ENCODE assay signal across 26 cellular contexts in genomic region chr2:120747281-120747680, GRCh38. TPM values are rescaled to one million over a fixed set of nuclear protein-coding genes. Genes with fewer than 3 reads are reported as not detected.
"Had no signal": no experiment of that assay in that cellular context is flagged by ENCODE, and none has a peak within 500 bp of the region (broad histone marks: within the 10 kb centered on the region; RNA-seq: fewer than 3 reads in every experiment).

No MANE protein-coding gene starts in this region.

- H3K27ac Mint-ChIP-seq: activated CD8-positive, alpha-beta T cell treated with anti-CD3 and anti-CD28 coated beads, Interleukin-2, amount 10 ng/mL, durations not matched to agents 7 days and 5 days; activated naive CD4-positive, alpha-beta T cell treated with anti-CD3 and anti-CD28 coated beads for 36 hours; dendritic cell treated with granulocyte-macrophage colony-stimulating factor and Interleukin-4, amounts not matched to agents 40 ng/mL and 50 ng/mL, for 4 days; stimulated activated naive B cell treated with anti-CD40 and anti-IgM and Interleukin-4, amounts not matched to agents 10 μg/mL and 1 μg/mL and 100 μg/mL, for 72 hours; T-cell; T-helper 2 cell treated with Interferon-gamma antibody and Interleukin-4, amounts not matched to agents 5 μg/mL and 100 μg/mL, for 36 hours had no signal

- H3K4me3 ChIP-seq: cardiac muscle cell, hepatocyte, right lobe of liver, tibial artery had no signal

- DNase-seq: activated CD4-positive, alpha-beta T cell treated with anti-CD3 and anti-CD28 coated beads, Interleukin-2, amount 50 U/mL, for 1 hour; activated CD4-positive, CD25-positive, alpha-beta regulatory T cell treated with anti-CD3 and anti-CD28 coated beads, Interleukin-2, amount 50 U/mL, for 72 hours; activated CD8-positive, alpha-beta T cell treated with anti-CD3 and anti-CD28 coated beads, Interleukin-2, amount 10 ng/mL, durations not matched to agents 7 days and 5 days; activated effector memory CD4-positive, alpha-beta T cell treated with Interleukin-2 at 50 U/mL for 16 hours; activated naive CD4-positive, alpha-beta T cell treated with anti-CD3 and anti-CD28 coated beads for 36 hours; activated T-cell treated with anti-CD3 and anti-CD28 coated beads, Interleukin-2, amount 50 U/mL, for 48 hours; amygdala; effector CD8-positive, alpha-beta T cell; foreskin melanocyte; glutamatergic neuron; left ventricle myocardium superior; right lobe of liver; small intestine; stimulated activated CD4-positive, alpha-beta T cell treated with anti-CD3 and anti-CD28 coated beads, Interleukin-15, amount 100 ng/mL, for 24 hours; stimulated activated naive B cell treated with anti-CD40 and anti-IgM and Interleukin-4, amounts not matched to agents 10 μg/mL and 1 μg/mL and 100 μg/mL, for 72 hours had no signal

- H3K36me3 Mint-ChIP-seq: stimulated activated naive B cell treated with anti-CD40 and anti-IgM and Interleukin-4, amounts not matched to agents 10 μg/mL and 1 μg/mL and 100 μg/mL, for 72 hours; T-cell had no signal

- H3K9ac ChIP-seq: parathyroid adenoma had no signal

- H3K4me2 ChIP-seq: hepatocyte had no signal

- H3K9me3 ChIP-seq: neutrophil, right lobe of liver, tibial artery had no signal

- H3K27ac ChIP-seq: cardiac muscle cell, hepatocyte, neutrophil, parathyroid adenoma, right lobe of liver, tibial artery, VCaP had no signal

- H3K79me2 ChIP-seq: parathyroid adenoma had no signal

- H3K9me3 Mint-ChIP-seq: activated naive CD4-positive, alpha-beta T cell treated with anti-CD3 and anti-CD28 coated beads for 36 hours; dendritic cell treated with granulocyte-macrophage colony-stimulating factor and Interleukin-4, amounts not matched to agents 40 ng/mL and 50 ng/mL, for 4 days; nephron; stimulated activated naive B cell treated with anti-CD40 and anti-IgM and Interleukin-4, amounts not matched to agents 10 μg/mL and 1 μg/mL and 100 μg/mL, for 72 hours; T-cell; T-helper 2 cell treated with Interferon-gamma antibody and Interleukin-4, amounts not matched to agents 5 μg/mL and 100 μg/mL, for 36 hours had no signal

- ATAC-seq: activated CD8-positive, alpha-beta T cell treated with anti-CD3 and anti-CD28 coated beads, Interleukin-2, amount 10 ng/mL, durations not matched to agents 7 days and 5 days; left ventricle myocardium superior; right lobe of liver; stimulated activated naive B cell treated with anti-CD40 and anti-IgM and Interleukin-4, amounts not matched to agents 10 μg/mL and 1 μg/mL and 100 μg/mL, for 72 hours; T-cell had no signal

- H2AFZ ChIP-seq: hepatocyte, parathyroid adenoma had no signal

- H3K4me1 Mint-ChIP-seq: stimulated activated naive B cell treated with anti-CD40 and anti-IgM and Interleukin-4, amounts not matched to agents 10 μg/mL and 1 μg/mL and 100 μg/mL, for 72 hours; T-cell had no signal

- H3K4me3 Mint-ChIP-seq: activated CD8-positive, alpha-beta T cell treated with anti-CD3 and anti-CD28 coated beads, Interleukin-2, amount 10 ng/mL, durations not matched to agents 7 days and 5 days; activated naive CD4-positive, alpha-beta T cell treated with anti-CD3 and anti-CD28 coated beads for 36 hours; dendritic cell treated with granulocyte-macrophage colony-stimulating factor and Interleukin-4, amounts not matched to agents 40 ng/mL and 50 ng/mL, for 4 days; nephron; stimulated activated naive B cell treated with anti-CD40 and anti-IgM and Interleukin-4, amounts not matched to agents 10 μg/mL and 1 μg/mL and 100 μg/mL, for 72 hours; T-cell; T-helper 2 cell treated with Interferon-gamma antibody and Interleukin-4, amounts not matched to agents 5 μg/mL and 100 μg/mL, for 36 hours had no signal

- H3K27me3 ChIP-seq: cardiac muscle cell, tibial artery had no signal

- H3K4me1 ChIP-seq: parathyroid adenoma, right lobe of liver had no signal

RNA-seq across cellular contexts. Expression of gene GLI2, which starts 11.6 kb away (rescaled TPM):
- total RNA-seq: activated naive CD4-positive, alpha-beta T cell treated with anti-CD3 and anti-CD28 coated beads for 36 hours; mononuclear cell had no signal
